In genomic region chr2:68756178-68756577, GRCh38 we compare ENCODE assay signal across 25 cellular contexts. TPM values are rescaled to one million over a fixed set of nuclear protein-coding genes. Genes with fewer than 3 reads are reported as not detected.
DNase-seq lines count a peak whose midpoint lies in the region; ATAC-seq, FAIRE-seq and TF ChIP-seq lines count a peak whose summit lies in the region.
"Had no signal": no experiment of that assay in that cellular context is flagged by ENCODE, and none has a peak within 500 bp of the region (broad histone marks: within the 10 kb centered on the region; RNA-seq: fewer than 3 reads in every experiment).

No MANE protein-coding gene starts in this region.

- 96% methylated on average over 2 of the region's 2 CpGs for WGBS in HUES64
- WGBS in H1 (ENCODE audit: extremely low coverage in 1 of 2, insufficient coverage in 1 of 2, insufficient read length in 1 of 2, insufficient replicate concordance in 2 of 2, low coverage in 1 of 2, low lambda C conversion rate in 2 of 2, missing lambda C conversion rate in 1 of 2), 2 experiments = 80% methylated on average over 2 of the region's 2 CpGs; no CpG with 5 or more reads in 1 of the 2 experiments
- 50% methylated on average over 2 of the region's 2 CpGs for WGBS in smooth muscle cell (ENCODE audit: low lambda C conversion rate)
- 55 to 70% (median 61%) methylated on average over 2 of the region's 2 CpGs for WGBS in psoas muscle, 3 donors

- no peak overlapping the region for H3K4me3 Mint-ChIP-seq in activated CD8-positive, alpha-beta memory T cell treated with anti-CD3 and anti-CD28 coated beads, Interleukin-2, amount 10 ng/mL, durations not matched to agents 7 days and 5 days
- H3K4me3 Mint-ChIP-seq: H9, nephron had no signal

- H4K8ac ChIP-seq in H1 (ENCODE audit: extremely low read depth, insufficient read depth, low read length) = no peak overlapping the region

- H4K20me1 ChIP-seq in H1 (replicated peaks in 1 of 2; ENCODE audit: control insufficient read depth in 1 of 2, insufficient read depth in 2 of 2, low read length in 2 of 2) = no peaks in the 10 kb centered on the region
- no peaks in the 10 kb centered on the region for H4K20me1 ChIP-seq in smooth muscle cell (ENCODE audit: low read depth)

- H2BK120ac ChIP-seq in H1 (replicated peaks; ENCODE audit: low read depth, low read length) = no peak overlapping the region

- no peak overlapping the region for H3K4ac ChIP-seq in H1 (replicated peaks; ENCODE audit: insufficient read length, low read depth, low read length)

- H3K27me3 ChIP-seq in HUES64 (ENCODE audit: insufficient read depth, low read length) (no peaks in the 10 kb centered on the region), H1 (replicated peaks in 1 of 4; ENCODE audit: control insufficient read depth in 3 of 4, extremely low read depth in 1 of 4, insufficient read depth in 3 of 4, low read length in 3 of 4) (no peaks in the 10 kb centered on the region), smooth muscle cell (ENCODE audit: low read depth) (no peaks in the 10 kb centered on the region), psoas muscle (ENCODE audit: insufficient read depth in 3 of 3, low read length in 2 of 3) (no peaks in the 10 kb centered on the region)
- H3K27me3 ChIP-seq: hepatocyte, SJCRH30 had no signal

- POLR2A ChIA-PET in H1 (lab: Charles Lee; ENCODE audit: partially characterized antibody) = interaction anchor here (0.7 to 1.1 kb wide), 4 partner anchors 8 to 1968 kb away, joined by 3 to 5 read pairs (median 3); partner anchors contain the start of genes APLF and FBXO48

- H3K4me3 ChIP-seq in HUES64 (ENCODE audit: low read length) (no peak overlapping the region), H1 (ENCODE audit: extremely low read depth in 1 of 4, insufficient read depth in 2 of 4, low read depth in 3 of 4, low read length in 4 of 4) (no peak overlapping the region), smooth muscle cell (no peak overlapping the region), psoas muscle (no peak overlapping the region)
- H3K4me3 ChIP-seq: hepatocyte, PC-9, prostate gland, SJCRH30 had no signal

- H2BK5ac ChIP-seq in H1 (ENCODE audit: low read depth, low read length) = 0 out of 2 replicates have a peak overlapping the region, but pooled peaks have one; percentile 32

- peaks cover 83% of the 10 kb centered on the region for H3K4me1 Mint-ChIP-seq in activated CD8-positive, alpha-beta memory T cell treated with anti-CD3 and anti-CD28 coated beads, Interleukin-2, amount 10 ng/mL, durations not matched to agents 7 days and 5 days

- H2AFZ ChIP-seq in H1 (ENCODE audit: low read length) = peak overlapping the region; percentile 93
- no peak overlapping the region for H2AFZ ChIP-seq in smooth muscle cell (ENCODE audit: low read depth)
- H2AFZ ChIP-seq: hepatocyte, PC-9 had no signal

- H3K9me3 Mint-ChIP-seq in activated CD8-positive, alpha-beta memory T cell treated with anti-CD3 and anti-CD28 coated beads, Interleukin-2, amount 10 ng/mL, durations not matched to agents 7 days and 5 days (ENCODE audit: low read depth) = peaks cover 3% of the 10 kb centered on the region

- intact Hi-C loops in psoas muscle (cut with DNase I) = no loop called here

- H4K5ac ChIP-seq in H1 (ENCODE audit: insufficient read length, low read depth, low read length) = no peak overlapping the region

- peak overlapping the region; percentile 36 for H3K27ac Mint-ChIP-seq in activated CD8-positive, alpha-beta memory T cell treated with anti-CD3 and anti-CD28 coated beads, Interleukin-2, amount 10 ng/mL, durations not matched to agents 7 days and 5 days

- H3F3A ChIP-seq in smooth muscle cell (ENCODE audit: low read depth) = no peaks in the 10 kb centered on the region

- no peak overlapping the region for H3K14ac ChIP-seq in H1 (ENCODE audit: insufficient read length)

- H2AK5ac ChIP-seq in H1 (ENCODE audit: low read depth, low read length) = no peak overlapping the region

- DNase-seq in activated CD8-positive, alpha-beta memory T cell treated with anti-CD3 and anti-CD28 coated beads, Interleukin-2, amount 10 ng/mL, durations not matched to agents 7 days and 5 days = no peak
- DNase-seq in activated CD8-positive, alpha-beta memory T cell treated with anti-CD3 and anti-CD28 coated beads, Interleukin-2, amount 50 U/mL, for 48 hours = no peak
- DNase-seq in H1 (ENCODE audit: low read depth in 1 of 2, low spot score in 2 of 2) (peak in 1 of 2 experiments; percentile 43), smooth muscle cell (lab: John Stamatoyannopoulos, UW; ENCODE audit: unreplicated experiment) (no peak), psoas muscle (no peak)
- DNase-seq: ACHN; activated naive CD4-positive, alpha-beta T cell treated with anti-CD3 and anti-CD28 coated beads, Interleukin-2, amount 50 U/mL, for 16 hours; C1 segment of cervical spinal cord; H9; kidney; NCI-H1417; NCI-H2171 treated with DMSO at 0.1 percent for 48 hours; NCI-H774; PC-9; SJCRH30; small intestine had no signal

- H3K9ac ChIP-seq in HUES64 (ENCODE audit: low read depth, low read length) (peak overlapping the region; percentile 38), H1 (replicated peaks in 1 of 4; ENCODE audit: extremely low read depth in 1 of 4, low read depth in 3 of 4, low read length in 3 of 4) (no peak overlapping the region), smooth muscle cell (ENCODE audit: low read depth) (no peak overlapping the region)

- H3K23ac ChIP-seq in H1 (ENCODE audit: insufficient read length) = no peak overlapping the region

- H3K36me3 Mint-ChIP-seq in activated CD8-positive, alpha-beta memory T cell treated with anti-CD3 and anti-CD28 coated beads, Interleukin-2, amount 10 ng/mL, durations not matched to agents 7 days and 5 days = peaks cover 60% of the 10 kb centered on the region

- H2BK15ac ChIP-seq in H1 (ENCODE audit: low read length) = no peak overlapping the region; the same call in 1 of the 2 replicates

- peak overlapping the region; percentile 23; the same call in 1 of the 2 replicates for H2BK20ac ChIP-seq in H1 (ENCODE audit: low read length)

- CTCF ChIA-PET in activated CD8-positive, alpha-beta memory T cell treated with anti-CD3 and anti-CD28 coated beads, Interleukin-2, amount 10 ng/mL, durations not matched to agents 7 days and 5 days (lab: Charles Lee) = interaction anchor here (1.0 to 9.3 kb wide), 5 partner anchors 8 to 169 kb away, joined by 3 to 117 read pairs (median 6); no protein-coding TSS in a partner anchor
- CTCF ChIA-PET in H1 (lab: Charles Lee; ENCODE audit: partially characterized antibody) = interaction anchor here (0.7 to 1.6 kb wide), 19 partner anchors 8 to 293 kb away, joined by 3 to 6 read pairs (median 4); no protein-coding TSS in a partner anchor

- H3K4me2 ChIP-seq in H1 (ENCODE audit: insufficient read depth in 1 of 2, low read depth in 2 of 2, low read length in 2 of 2) = no peak overlapping the region
- H3K4me2 ChIP-seq in smooth muscle cell = peak overlapping the region; percentile 60
- H3K4me2 ChIP-seq: hepatocyte, PC-9 had no signal

- no peak for ATAC-seq in activated CD8-positive, alpha-beta memory T cell treated with anti-CD3 and anti-CD28 coated beads, Interleukin-2, amount 10 ng/mL, durations not matched to agents 7 days and 5 days
- ATAC-seq in psoas muscle (no peak), esophagus mucosa (no peak)
- no peak for ATAC-seq in activated CD4-positive, CD25-positive, alpha-beta regulatory T cell treated with anti-CD3 and anti-CD28 coated beads, Interleukin-2, amount 50 U/mL, for 24 hours

- TF ChIP-seq CTCF in H1 (IDR thresholded peaks at IDR 0.05; ENCODE audit: control extremely low read depth in 1 of 3, insufficient read depth in 1 of 3, low read depth in 1 of 3, low read length in 3 of 3) = no peak
- no peak for TF ChIP-seq CTCF in smooth muscle cell (IDR thresholded peaks at IDR 0.05; ENCODE audit: borderline replicate concordance, insufficient read depth, poor library complexity, severe bottlenecking)
- no peak for TF ChIP-seq CTCF in psoas muscle (IDR thresholded peaks at IDR 0.05)

- no peak for TF ChIP-seq POLR2A in H1 (IDR thresholded peaks at IDR 0.05; ENCODE audit: control extremely low read depth in 1 of 2, low read depth in 2 of 2, low read length in 2 of 2)

- H3K27ac ChIP-seq in HUES64 (ENCODE audit: low read depth, low read length) (no peak overlapping the region), H1 (ENCODE audit: low read depth, low read length) (no peak overlapping the region), smooth muscle cell (ENCODE audit: low read depth) (peak overlapping the region; percentile 34), psoas muscle (no peak overlapping the region)
- H3K27ac ChIP-seq: hepatocyte, PC-9, prostate gland, SJCRH30 had no signal

- no peak overlapping the region; the same call in 1 of the 2 replicates for H3K18ac ChIP-seq in H1 (ENCODE audit: extremely low read depth, low read length)

- no peak for TF ChIP-seq EP300 in H1 (IDR thresholded peaks at IDR 0.05; ENCODE audit: borderline replicate concordance in 1 of 2, low read depth in 2 of 2, low read length in 2 of 2)

- no peaks in the 10 kb centered on the region; the same call in 1 of the 2 replicates for H3K9me3 ChIP-seq in HUES64 (ENCODE audit: insufficient read depth, low read depth, low read length)
- no peaks in the 10 kb centered on the region for H3K9me3 ChIP-seq in H1 (ENCODE audit: insufficient read depth in 2 of 2, low read depth in 1 of 2, low read length in 1 of 2)
- no peaks in the 10 kb centered on the region for H3K9me3 ChIP-seq in smooth muscle cell (replicated peaks; ENCODE audit: low read depth)
- no peaks in the 10 kb centered on the region for H3K9me3 ChIP-seq in psoas muscle
- H3K9me3 ChIP-seq: prostate gland had no signal

- no peaks in the 10 kb centered on the region for H3K79me1 ChIP-seq in H1 (ENCODE audit: low read depth, low read length)

- peak overlapping the region; percentile 25 for H4K91ac ChIP-seq in H1 (replicated peaks; ENCODE audit: insufficient read length, low read length)

- peaks cover 10% of the 10 kb centered on the region for H3K4me1 ChIP-seq in HUES64 (ENCODE audit: insufficient read depth, low read length)
- peaks cover 0 to 3% (median 0%) of the 10 kb centered on the region in 4 experiments; a peak in 1 of 7 replicates for H3K4me1 ChIP-seq in H1 (replicated peaks in 1 of 4; ENCODE audit: control insufficient read depth in 3 of 4, insufficient read depth in 4 of 4, low read length in 3 of 4)
- peaks cover 19% of the 10 kb centered on the region for H3K4me1 ChIP-seq in smooth muscle cell (ENCODE audit: low read depth)
- H3K4me1 ChIP-seq in psoas muscle = no peaks in the 10 kb centered on the region
- H3K4me1 ChIP-seq: prostate gland had no signal

- H3K36me3 ChIP-seq in HUES64 (ENCODE audit: insufficient read depth, low read length) = no peaks in the 10 kb centered on the region
- no peaks in the 10 kb centered on the region for H3K36me3 ChIP-seq in H1 (ENCODE audit: control insufficient read depth in 2 of 4, insufficient read depth in 4 of 4, low read length in 3 of 4)
- no peaks in the 10 kb centered on the region for H3K36me3 ChIP-seq in smooth muscle cell (ENCODE audit: low read depth)
- H3K36me3 ChIP-seq in psoas muscle (ENCODE audit: insufficient read depth in 1 of 2, low read depth in 1 of 2) = no peaks in the 10 kb centered on the region
- H3K36me3 ChIP-seq: prostate gland, SJCRH30 had no signal

- H3K23me2 ChIP-seq in H1 (ENCODE audit: low read depth, low read length) = no peaks in the 10 kb centered on the region

- H2BK12ac ChIP-seq in H1 (ENCODE audit: low read depth, low read length) = no peak overlapping the region

- H3K79me2 ChIP-seq in H1 (ENCODE audit: control insufficient read depth in 1 of 2, insufficient read depth in 2 of 2, low read length in 2 of 2) (no peaks in the 10 kb centered on the region), smooth muscle cell (ENCODE audit: low read depth) (no peaks in the 10 kb centered on the region)
- H3K79me2 ChIP-seq: hepatocyte had no signal

- no peak overlapping the region for H3K56ac ChIP-seq in H1 (replicated peaks; ENCODE audit: insufficient read length, low read depth, low read length)

- H3K27me3 Mint-ChIP-seq in activated CD8-positive, alpha-beta memory T cell treated with anti-CD3 and anti-CD28 coated beads, Interleukin-2, amount 10 ng/mL, durations not matched to agents 7 days and 5 days = no peaks in the 10 kb centered on the region

- TF ChIP-seq RAD21 in H1 (IDR thresholded peaks at IDR 0.05 in 1 of 2, conservative IDR thresholded peaks at IDR 0.05 in 1 of 2; ENCODE audit: low read depth in 2 of 2, low read length in 2 of 2) = no peak

- no peak for FAIRE-seq in H1 (lab: Jason Lieb, UNC)
- FAIRE-seq: colon, GM12891, kidney, small intestine, urothelium cell line had no signal

RNA-seq across cellular contexts. Expression of gene ARHGAP25, which starts 21.6 kb away (rescaled TPM):
- total RNA-seq in activated CD8-positive, alpha-beta memory T cell treated with anti-CD3 and anti-CD28 coated beads, Interleukin-2, amount 10 ng/mL, durations not matched to agents 7 days and 5 days = 100 to 1,000 TPM in 1 of 2 experiments, 10 to 100 TPM in 1; 90.2 to 126 TPM
- polyA plus RNA-seq in HUES64 (2013, experiment 1 of 2) = 0.85 TPM
- polyA plus RNA-seq in HUES64 (2013, experiment 2 of 2) = 1.7 TPM
- total RNA-seq in H1 (2021; fragmentation: NEBNext Ultra II Directional; extraction: Animal tissue kit (Norgen Biotek cat#: 25700)) = 0.42 and 1.2 TPM in 2 replicates
- polyA plus RNA-seq in H1 (2011; rRNA removed) (1.00 and 2.4 TPM in 2 replicates), smooth muscle cell (1.5 and 2.7 TPM in 2 replicates), psoas muscle (1 to 10 TPM; 1.1 to 1.9 (median 1.6) TPM)
- 2.1 TPM for polyA plus RNA-seq in H1 (2011; cell fraction: cytosol; rRNA removed)
- polyA plus RNA-seq in H1 (2011; cell fraction: nucleus; rRNA removed) = 2.7 TPM
- 0.89 to 1.3 TPM (median 1.00 TPM) in 4 replicates for polyA plus RNA-seq in H1 (2012, experiment 1 of 2)
- 0.51 TPM for polyA plus RNA-seq in H1 (2012, experiment 2 of 2)
- 0.87 TPM for polyA plus RNA-seq in H1 (2013, experiment 1 of 2)
- 0.94 TPM for polyA plus RNA-seq in H1 (2013, experiment 2 of 2)
- polyA minus RNA-seq in H1 (2011; rRNA and poly(A)+ RNA removed) = 1.3 and 5.8 TPM in 2 replicates
- polyA minus RNA-seq in H1 (2011; cell fraction: cytosol; rRNA and poly(A)+ RNA removed) = not detected
- polyA minus RNA-seq in H1 (2011; cell fraction: nucleus; rRNA and poly(A)+ RNA removed) = 7.4 TPM
- total RNA-seq in smooth muscle cell (1.2 and 2.0 TPM in 2 replicates), psoas muscle (1 to 10 TPM; 1.8 to 4.8 (median 2.2) TPM), esophagus mucosa (3.1 TPM)
- total RNA-seq: PC-9 had no signal

Comparison
In these comparisons a context has a peak if more than half of its experiments do, and no peak if none do; other contexts are left out.
1. RNA of gene ARHGAP25, which starts 21.6 kb away (total RNA-seq): 90.2 to 126 TPM in activated CD8-positive, alpha-beta memory T cell treated with anti-CD3 and anti-CD28 coated beads, Interleukin-2, amount 10 ng/mL, durations not matched to agents 7 days and 5 days; 3.1 TPM in esophagus mucosa (single experiment), 1.8 to 4.8 TPM in psoas muscle, 1.2 to 2.0 TPM in smooth muscle cell and 0.42 to 1.2 TPM in H1; every median in the first group is over 10 times any median in the second.